Comparison of ENCODE assay signal across 1 cellular context in the genomic region with DNA sequence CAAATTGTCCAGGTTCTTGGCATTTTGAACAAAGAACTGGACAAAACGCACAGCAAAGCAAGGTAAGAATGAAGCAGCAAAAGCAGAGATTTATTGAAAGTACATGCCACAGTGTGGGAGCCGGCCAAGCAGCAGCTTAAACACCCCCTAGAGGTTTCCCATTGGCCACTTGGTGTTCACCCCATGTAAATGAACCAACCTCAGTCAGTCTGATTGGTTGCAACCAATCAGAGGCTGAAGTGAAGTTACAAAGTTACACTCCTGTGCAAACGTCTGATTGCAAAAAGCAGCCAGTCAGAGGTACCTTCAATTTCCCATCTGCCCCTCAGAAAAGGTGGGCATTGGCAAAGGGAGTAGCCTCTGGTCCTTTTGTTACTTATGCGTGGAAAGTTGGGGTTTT.
TF ChIP-seq lines count a peak whose summit lies in the region.

No MANE protein-coding gene starts in this region.

TF ChIP-seq in HepG2, 621 proteins besides CTCF, POLR2A, EP300 and RAD21 (continued from another document and continues in another):
- no peak for TF ChIP-seq TFDP2 (CRISPR knock-in tag; IDR thresholded peaks at IDR 0.05)
- TF ChIP-seq SMYD3 (CRISPR knock-in tag; IDR thresholded peaks at IDR 0.05) = no peak
- TF ChIP-seq ZEB1 (IDR thresholded peaks at IDR 0.05; ENCODE audit: insufficient replicate concordance, low read depth) = no peak
- TF ChIP-seq, protein P1, sequence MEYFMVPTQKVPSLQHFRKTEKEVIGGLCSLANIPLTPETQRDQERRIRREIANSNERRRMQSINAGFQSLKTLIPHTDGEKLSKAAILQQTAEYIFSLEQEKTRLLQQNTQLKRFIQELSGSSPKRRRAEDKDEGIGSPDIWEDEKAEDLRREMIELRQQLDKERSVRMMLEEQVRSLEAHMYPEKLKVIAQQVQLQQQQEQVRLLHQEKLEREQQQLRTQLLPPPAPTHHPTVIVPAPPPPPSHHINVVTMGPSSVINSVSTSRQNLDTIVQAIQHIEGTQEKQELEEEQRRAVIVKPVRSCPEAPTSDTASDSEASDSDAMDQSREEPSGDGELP (IDR thresholded peaks at IDR 0.05; ENCODE audit: borderline replicate concordance, low read depth) = no peak
- 0 out of 2 replicates have a peak, but pooled peaks have one; percentile 10 for TF ChIP-seq PPARG (CRISPR knock-in tag; conservative IDR thresholded peaks at IDR 0.05)
- peak; percentile 85 for TF ChIP-seq NFYC (CRISPR knock-in tag; IDR thresholded peaks at IDR 0.05)
- TF ChIP-seq KMT2A (CRISPR knock-in tag; IDR thresholded peaks at IDR 0.05) = no peak
- TF ChIP-seq ZFP36L2 (CRISPR knock-in tag; IDR thresholded peaks at IDR 0.05) = no peak
- no peak for TF ChIP-seq MBNL3 (CRISPR knock-in tag; conservative IDR thresholded peaks at IDR 0.05)
- TF ChIP-seq RBFOX2 (IDR thresholded peaks at IDR 0.05; ENCODE audit: low read depth, low read length) = peak; percentile 55
- TF ChIP-seq ZNF619 (CRISPR knock-in tag; IDR thresholded peaks at IDR 0.05) = no peak
- TF ChIP-seq, protein P2, sequence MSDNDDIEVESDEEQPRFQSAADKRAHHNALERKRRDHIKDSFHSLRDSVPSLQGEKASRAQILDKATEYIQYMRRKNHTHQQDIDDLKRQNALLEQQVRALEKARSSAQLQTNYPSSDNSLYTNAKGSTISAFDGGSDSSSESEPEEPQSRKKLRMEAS (IDR thresholded peaks at IDR 0.05) = peak; percentile 44; the same call in 1 of the 2 replicates
- TF ChIP-seq CCAR2 (optimal IDR thresholded peaks at IDR 0.05; ENCODE audit: low read depth, low read length) = no peak
- TF ChIP-seq ZNF30 (CRISPR knock-in tag; IDR thresholded peaks at IDR 0.05) = no peak
- no peak for TF ChIP-seq HOXA3 (CRISPR knock-in tag; IDR thresholded peaks at IDR 0.05)
- TF ChIP-seq ARID2 (CRISPR knock-in tag; IDR thresholded peaks at IDR 0.05; ENCODE audit: borderline replicate concordance) = no peak
- no peak for TF ChIP-seq ZNF264 (CRISPR knock-in tag; IDR thresholded peaks at IDR 0.05)
- TF ChIP-seq NR2F1 (CRISPR knock-in tag; IDR thresholded peaks at IDR 0.05) = no peak
- TF ChIP-seq GATAD1 (CRISPR knock-in tag; IDR thresholded peaks at IDR 0.05) = no peak
- TF ChIP-seq SMARCE1 (IDR thresholded peaks at IDR 0.05; ENCODE audit: borderline replicate concordance) = no peak
- TF ChIP-seq EEA1 (CRISPR knock-in tag; IDR thresholded peaks at IDR 0.05; ENCODE audit: borderline replicate concordance) = no peak
- TF ChIP-seq NPAS2 (CRISPR knock-in tag; IDR thresholded peaks at IDR 0.05; ENCODE audit: borderline replicate concordance) = no peak
- no peak for TF ChIP-seq ZNF337 (CRISPR knock-in tag; IDR thresholded peaks at IDR 0.05; ENCODE audit: borderline replicate concordance, low read depth)
- no peak for TF ChIP-seq NFE2L1 (CRISPR knock-in tag; IDR thresholded peaks at IDR 0.05; ENCODE audit: borderline replicate concordance)
- no peak for TF ChIP-seq SRSF4 (IDR thresholded peaks at IDR 0.05; ENCODE audit: low read depth, low read length, poor library complexity, severe bottlenecking)
- no peak for TF ChIP-seq ZNF878 (CRISPR knock-in tag; IDR thresholded peaks at IDR 0.05)
- TF ChIP-seq, protein P3, sequence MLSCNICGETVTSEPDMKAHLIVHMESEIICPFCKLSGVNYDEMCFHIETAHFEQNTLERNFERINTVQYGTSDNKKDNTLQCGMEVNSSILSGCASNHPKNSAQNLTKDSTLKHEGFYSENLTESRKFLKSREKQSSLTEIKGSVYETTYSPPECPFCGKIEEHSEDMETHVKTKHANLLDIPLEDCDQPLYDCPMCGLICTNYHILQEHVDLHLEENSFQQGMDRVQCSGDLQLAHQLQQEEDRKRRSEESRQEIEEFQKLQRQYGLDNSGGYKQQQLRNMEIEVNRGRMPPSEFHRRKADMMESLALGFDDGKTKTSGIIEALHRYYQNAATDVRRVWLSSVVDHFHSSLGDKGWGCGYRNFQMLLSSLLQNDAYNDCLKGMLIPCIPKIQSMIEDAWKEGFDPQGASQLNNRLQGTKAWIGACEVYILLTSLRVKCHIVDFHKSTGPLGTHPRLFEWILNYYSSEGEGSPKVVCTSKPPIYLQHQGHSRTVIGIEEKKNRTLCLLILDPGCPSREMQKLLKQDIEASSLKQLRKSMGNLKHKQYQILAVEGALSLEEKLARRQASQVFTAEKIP (CRISPR knock-in tag; IDR thresholded peaks at IDR 0.05; ENCODE audit: borderline replicate concordance) = no peak
- no peak for TF ChIP-seq SKI (IDR thresholded peaks at IDR 0.05; ENCODE audit: partially characterized antibody)
- no peak for TF ChIP-seq SAFB2 (CRISPR knock-in tag; IDR thresholded peaks at IDR 0.05; ENCODE audit: borderline replicate concordance, low read depth)
- TF ChIP-seq ZNF605 (CRISPR knock-in tag; IDR thresholded peaks at IDR 0.05) = peak; percentile 48; the same call in 1 of the 2 replicates
- no peak for TF ChIP-seq ELF4 (CRISPR knock-in tag; IDR thresholded peaks at IDR 0.05; ENCODE audit: borderline replicate concordance)
- TF ChIP-seq FOXP1 (IDR thresholded peaks at IDR 0.05) = no peak
- no peak for TF ChIP-seq FOXP1 (CRISPR knock-in tag; IDR thresholded peaks at IDR 0.05)
- TF ChIP-seq KAT2B (IDR thresholded peaks at IDR 0.05; ENCODE audit: borderline replicate concordance, low read depth, low read length) = no peak
- TF ChIP-seq FOXA3 (CRISPR knock-in tag; IDR thresholded peaks at IDR 0.05) = no peak; the same call in 1 of the 2 replicates
- TF ChIP-seq, protein P4, sequence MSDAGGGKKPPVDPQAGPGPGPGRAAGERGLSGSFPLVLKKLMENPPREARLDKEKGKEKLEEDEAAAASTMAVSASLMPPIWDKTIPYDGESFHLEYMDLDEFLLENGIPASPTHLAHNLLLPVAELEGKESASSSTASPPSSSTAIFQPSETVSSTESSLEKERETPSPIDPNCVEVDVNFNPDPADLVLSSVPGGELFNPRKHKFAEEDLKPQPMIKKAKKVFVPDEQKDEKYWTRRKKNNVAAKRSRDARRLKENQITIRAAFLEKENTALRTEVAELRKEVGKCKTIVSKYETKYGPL (CRISPR knock-in tag; IDR thresholded peaks at IDR 0.05) = no peak
- no peak for TF ChIP-seq SP5 (CRISPR knock-in tag; IDR thresholded peaks at IDR 0.05; ENCODE audit: borderline replicate concordance, low read depth)
- 0 out of 2 replicates have a peak, but pooled peaks have one; percentile 15 for TF ChIP-seq PAXIP1 (CRISPR knock-in tag; conservative IDR thresholded peaks at IDR 0.05)
- no peak for TF ChIP-seq XBP1 (CRISPR knock-in tag; IDR thresholded peaks at IDR 0.05)
- no peak for TF ChIP-seq MAF1 (CRISPR knock-in tag; IDR thresholded peaks at IDR 0.05; ENCODE audit: borderline replicate concordance)
- TF ChIP-seq TBL1XR1 (IDR thresholded peaks at IDR 0.05; ENCODE audit: borderline replicate concordance, low read length, partially characterized antibody) = no peak
- TF ChIP-seq, protein P5, sequence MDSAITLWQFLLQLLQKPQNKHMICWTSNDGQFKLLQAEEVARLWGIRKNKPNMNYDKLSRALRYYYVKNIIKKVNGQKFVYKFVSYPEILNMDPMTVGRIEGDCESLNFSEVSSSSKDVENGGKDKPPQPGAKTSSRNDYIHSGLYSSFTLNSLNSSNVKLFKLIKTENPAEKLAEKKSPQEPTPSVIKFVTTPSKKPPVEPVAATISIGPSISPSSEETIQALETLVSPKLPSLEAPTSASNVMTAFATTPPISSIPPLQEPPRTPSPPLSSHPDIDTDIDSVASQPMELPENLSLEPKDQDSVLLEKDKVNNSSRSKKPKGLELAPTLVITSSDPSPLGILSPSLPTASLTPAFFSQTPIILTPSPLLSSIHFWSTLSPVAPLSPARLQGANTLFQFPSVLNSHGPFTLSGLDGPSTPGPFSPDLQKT (CRISPR knock-in tag; IDR thresholded peaks at IDR 0.05; ENCODE audit: borderline replicate concordance) = no peak
- TF ChIP-seq SIN3B (IDR thresholded peaks at IDR 0.05; ENCODE audit: low read length) = no peak
- TF ChIP-seq ADNP (CRISPR knock-in tag; IDR thresholded peaks at IDR 0.05) = no peak
- TF ChIP-seq SIX1 (CRISPR knock-in tag; IDR thresholded peaks at IDR 0.05; ENCODE audit: borderline replicate concordance) = no peak
- TF ChIP-seq FIP1L1 (IDR thresholded peaks at IDR 0.05; ENCODE audit: borderline replicate concordance, insufficient read depth, low read depth, low read length) = no peak
- TF ChIP-seq ZSCAN5A (CRISPR knock-in tag; IDR thresholded peaks at IDR 0.05; ENCODE audit: borderline replicate concordance) = no peak
- TF ChIP-seq KDM1A (CRISPR knock-in tag; IDR thresholded peaks at IDR 0.05) = no peak
- no peak for TF ChIP-seq ZNF292 (CRISPR knock-in tag; IDR thresholded peaks at IDR 0.05; ENCODE audit: borderline replicate concordance, low read depth)
- no peak for TF ChIP-seq FOSL2 (CRISPR knock-in tag; IDR thresholded peaks at IDR 0.05)
- no peak for TF ChIP-seq HDAC6 (IDR thresholded peaks at IDR 0.05; ENCODE audit: low read depth, low read length)
- no peak for TF ChIP-seq ZNF709 (CRISPR knock-in tag; IDR thresholded peaks at IDR 0.05)
- no peak for TF ChIP-seq TRIM24 (CRISPR knock-in tag; IDR thresholded peaks at IDR 0.05)
- TF ChIP-seq ZNF580 (CRISPR knock-in tag; IDR thresholded peaks at IDR 0.05; ENCODE audit: borderline replicate concordance, low read depth) = no peak
- no peak for TF ChIP-seq IRX3 (CRISPR knock-in tag; IDR thresholded peaks at IDR 0.05; ENCODE audit: borderline replicate concordance, low read depth)
- no peak for TF ChIP-seq CBFB (CRISPR knock-in tag; IDR thresholded peaks at IDR 0.05)
- TF ChIP-seq ETV6 (CRISPR knock-in tag; conservative IDR thresholded peaks at IDR 0.05) = no peak
- no peak for TF ChIP-seq ZNF883 (CRISPR knock-in tag; IDR thresholded peaks at IDR 0.05; ENCODE audit: not compliant biosample characterization)
- TF ChIP-seq, protein P6, sequence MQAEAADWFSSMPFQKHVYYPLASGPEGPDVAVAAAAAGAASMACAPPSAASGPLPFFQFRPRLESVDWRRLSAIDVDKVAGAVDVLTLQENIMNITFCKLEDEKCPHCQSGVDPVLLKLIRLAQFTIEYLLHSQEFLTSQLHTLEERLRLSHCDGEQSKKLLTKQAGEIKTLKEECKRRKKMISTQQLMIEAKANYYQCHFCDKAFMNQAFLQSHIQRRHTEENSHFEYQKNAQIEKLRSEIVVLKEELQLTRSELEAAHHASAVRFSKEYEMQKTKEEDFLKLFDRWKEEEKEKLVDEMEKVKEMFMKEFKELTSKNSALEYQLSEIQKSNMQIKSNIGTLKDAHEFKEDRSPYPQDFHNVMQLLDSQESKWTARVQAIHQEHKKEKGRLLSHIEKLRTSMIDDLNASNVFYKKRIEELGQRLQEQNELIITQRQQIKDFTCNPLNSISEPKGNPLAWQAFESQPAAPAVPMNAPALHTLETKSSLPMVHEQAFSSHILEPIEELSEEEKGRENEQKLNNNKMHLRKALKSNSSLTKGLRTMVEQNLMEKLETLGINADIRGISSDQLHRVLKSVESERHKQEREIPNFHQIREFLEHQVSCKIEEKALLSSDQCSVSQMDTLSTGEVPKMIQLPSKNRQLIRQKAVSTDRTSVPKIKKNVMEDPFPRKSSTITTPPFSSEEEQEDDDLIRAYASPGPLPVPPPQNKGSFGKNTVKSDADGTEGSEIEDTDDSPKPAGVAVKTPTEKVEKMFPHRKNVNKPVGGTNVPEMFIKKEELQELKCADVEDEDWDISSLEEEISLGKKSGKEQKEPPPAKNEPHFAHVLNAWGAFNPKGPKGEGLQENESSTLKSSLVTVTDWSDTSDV (CRISPR knock-in tag; IDR thresholded peaks at IDR 0.05) = no peak
